Comparison of ENCODE assay signal across 13 cellular contexts in the genomic region with DNA sequence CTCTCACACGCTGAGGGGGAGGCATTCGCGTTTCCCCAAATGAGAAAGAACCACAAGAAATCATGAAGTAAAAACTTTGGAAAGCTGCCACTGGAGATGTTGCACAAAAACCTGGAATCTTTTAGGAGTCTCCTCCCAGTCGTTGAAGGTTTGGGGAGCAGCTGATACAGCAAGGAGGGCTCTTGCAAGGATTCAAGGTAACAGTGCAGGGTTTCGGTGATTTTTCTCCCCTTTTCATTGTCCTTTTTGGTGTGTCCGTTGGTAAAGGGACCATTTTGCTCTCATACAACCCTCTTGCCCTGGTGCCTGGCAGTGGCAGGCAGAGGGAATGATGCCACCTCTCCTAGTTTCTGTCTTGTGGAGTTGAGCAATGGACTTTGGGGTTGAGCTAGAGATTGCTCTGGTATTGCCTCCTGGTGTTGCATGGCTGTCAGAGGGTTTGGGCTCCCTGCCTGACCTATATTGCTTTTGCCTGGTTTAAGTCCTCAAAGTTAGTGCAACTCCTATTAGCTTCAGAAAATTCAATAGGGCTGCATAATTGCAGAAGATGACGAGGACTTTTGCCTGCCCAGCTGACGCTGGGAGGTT. TPM values are rescaled to one million over a fixed set of nuclear protein-coding genes. Genes with fewer than 3 reads are reported as not detected.
DNase-seq lines count a peak whose midpoint lies in the region; ATAC-seq and TF ChIP-seq lines count a peak whose summit lies in the region.
"Had no signal": no experiment of that assay in that cellular context is flagged by ENCODE, and none has a peak within 500 bp of the region (broad histone marks: within the 10 kb centered on the region; RNA-seq: fewer than 3 reads in every experiment).

No MANE protein-coding gene starts in this region.

- no peak overlapping the region for H3K9ac ChIP-seq in SK-N-SH

- H3F3A ChIP-seq in SK-N-SH (replicated peaks; ENCODE audit: insufficient read depth) = no peaks in the 10 kb centered on the region

- H3K4me1 Mint-ChIP-seq in CD4-positive, alpha-beta T cell (ENCODE audit: low read depth) = no peaks in the 10 kb centered on the region
- H3K4me1 Mint-ChIP-seq in mesothelial cell of epicardium = no peaks in the 10 kb centered on the region
- H3K4me1 Mint-ChIP-seq: activated CD4-positive, alpha-beta T cell treated with anti-CD3 and anti-CD28 coated beads for 36 hours; activated T-helper 17 cell treated with anti-CD3 and anti-CD28 coated beads, Interleukin-2, amount 50 U/mL, for 72 hours; naive B cell had no signal

- peak overlapping the region; percentile 80 for H3K4me2 ChIP-seq in SK-N-SH

- no peaks in the 10 kb centered on the region for H3K36me3 ChIP-seq in SK-N-SH (replicated peaks in 1 of 2; ENCODE audit: control insufficient read depth in 1 of 2, insufficient read depth in 2 of 2, low read length in 1 of 2)
- no peaks in the 10 kb centered on the region for H3K36me3 ChIP-seq in suprapubic skin

- intact Hi-C loops in CD4-positive, alpha-beta T cell (cut with DNase I, micrococcal nuclease) = no loop called here

- H3K27ac ChIP-seq in SK-N-SH (ENCODE audit: low read depth in 2 of 2, low read length in 1 of 2) (peak overlapping the region in 1 of 2 experiments; percentile 78; a peak in 2 of 4 replicates), suprapubic skin (no peak overlapping the region)
- H3K27ac ChIP-seq in CD4-positive, alpha-beta T cell (ENCODE audit: low read depth, low read length) = no peak overlapping the region

- no peaks in the 10 kb centered on the region for H4K20me1 ChIP-seq in SK-N-SH (ENCODE audit: insufficient read depth)

- WGBS in SK-N-SH (ENCODE audit: low lambda C conversion rate) = 6% methylated on average over 8 of the region's 8 CpGs
- WGBS in suprapubic skin = 19% methylated on average over 8 of the region's 8 CpGs

- H3K9me3 ChIP-seq in SK-N-SH = no peaks in the 10 kb centered on the region
- H3K9me3 ChIP-seq in suprapubic skin = no peaks in the 10 kb centered on the region
- H3K9me3 ChIP-seq in CD4-positive, alpha-beta T cell (ENCODE audit: control insufficient read depth, low read length) = no peaks in the 10 kb centered on the region

- POLR2A ChIA-PET in SK-N-SH (lab: Yijun Ruan, JAX) = no interaction called here
- POLR2A ChIA-PET in CD4-positive, alpha-beta T cell (lab: Charles Lee) = no interaction called here

- H3K79me2 ChIP-seq in SK-N-SH (ENCODE audit: insufficient read depth) = no peaks in the 10 kb centered on the region

- H3K27me3 Mint-ChIP-seq in CD4-positive, alpha-beta T cell = peaks cover 11% of the 10 kb centered on the region
- peaks cover 10% of the 10 kb centered on the region for H3K27me3 Mint-ChIP-seq in mesothelial cell of epicardium (ENCODE audit: low read depth)

- no peak overlapping the region for H2AFZ ChIP-seq in SK-N-SH (ENCODE audit: low read depth)

- DNase-seq in SK-N-SH (no peak), cerebellar cortex (ENCODE audit: low spot score) (peak; percentile 29), medulla oblongata (ENCODE audit: extremely low spot score) (peak; percentile 29), suprapubic skin (ENCODE audit: low spot score in 2 of 2) (no peak), mesothelial cell of epicardium (ENCODE audit: low spot score in 2 of 2, unreplicated experiment in 2 of 2) (no peak)
- no peak for DNase-seq in CD4-positive, alpha-beta T cell
- DNase-seq: naive B cell, NCI-H2029 treated with DMSO at 0.1 percent for 48 hours had no signal

- CTCF ChIA-PET in SK-N-SH (lab: Yijun Ruan, JAX) = interaction anchor here (0.8 to 4.6 kb wide), 3 partner anchors 10 to 273 kb away, joined by 3 to 47 read pairs (median 19); no protein-coding TSS in a partner anchor
- CTCF ChIA-PET in CD4-positive, alpha-beta T cell (lab: Charles Lee) = no interaction called here

- no peak for TF ChIP-seq POLR2A in suprapubic skin (IDR thresholded peaks at IDR 0.05)

- no peaks in the 10 kb centered on the region for H3K36me3 Mint-ChIP-seq in CD4-positive, alpha-beta T cell (ENCODE audit: low read depth)
- no peaks in the 10 kb centered on the region for H3K36me3 Mint-ChIP-seq in mesothelial cell of epicardium
- H3K36me3 Mint-ChIP-seq: naive B cell had no signal

- H3K4me1 ChIP-seq in SK-N-SH (ENCODE audit: control insufficient read depth in 1 of 2, insufficient read depth in 2 of 2, low read depth in 1 of 2, low read length in 1 of 2) (peaks cover 0 to 14% of the 10 kb centered on the region in 2 experiments; a peak in 2 of 4 replicates), suprapubic skin (peaks cover 13% of the 10 kb centered on the region)

- no peaks in the 10 kb centered on the region for H3K9me2 ChIP-seq in SK-N-SH

- H3K27me3 ChIP-seq in SK-N-SH (ENCODE audit: insufficient read depth) = peaks cover 18% of the 10 kb centered on the region
- H3K27me3 ChIP-seq in suprapubic skin = peaks cover 76% of the 10 kb centered on the region
- H3K27me3 ChIP-seq in CD4-positive, alpha-beta T cell (ENCODE audit: control insufficient read depth, insufficient read depth, low read length) = peaks cover 33% of the 10 kb centered on the region

- H3K27ac Mint-ChIP-seq in CD4-positive, alpha-beta T cell = no peak overlapping the region
- no peak overlapping the region for H3K27ac Mint-ChIP-seq in mesothelial cell of epicardium
- H3K27ac Mint-ChIP-seq: activated CD4-positive, alpha-beta T cell treated with anti-CD3 and anti-CD28 coated beads for 36 hours; activated T-helper 17 cell treated with anti-CD3 and anti-CD28 coated beads, Interleukin-2, amount 50 U/mL, for 72 hours had no signal

- no peak for TF ChIP-seq RAD21 in SK-N-SH (IDR thresholded peaks at IDR 0.05; ENCODE audit: low read length)

- TF ChIP-seq CTCF in SK-N-SH (IDR thresholded peaks at IDR 0.05) (no peak), suprapubic skin (IDR thresholded peaks at IDR 0.05) (no peak), mesothelial cell of epicardium (IDR thresholded peaks at IDR 0.05; ENCODE audit: unreplicated experiment) (no peak)
- TF ChIP-seq CTCF in CD4-positive, alpha-beta T cell (IDR thresholded peaks at IDR 0.05) = no peak

- H3K4me3 Mint-ChIP-seq in CD4-positive, alpha-beta T cell = no peak overlapping the region
- no peak overlapping the region for H3K4me3 Mint-ChIP-seq in mesothelial cell of epicardium
- H3K4me3 Mint-ChIP-seq: activated CD4-positive, alpha-beta T cell treated with anti-CD3 and anti-CD28 coated beads for 36 hours; activated T-helper 17 cell treated with anti-CD3 and anti-CD28 coated beads, Interleukin-2, amount 50 U/mL, for 72 hours had no signal

- TF ChIP-seq EP300 in SK-N-SH (IDR thresholded peaks at IDR 0.05; ENCODE audit: borderline replicate concordance in 1 of 2, low read depth in 1 of 2, low read length in 1 of 2) = no peak
- no peak for TF ChIP-seq EP300 in suprapubic skin (IDR thresholded peaks at IDR 0.05)

- ATAC-seq in SK-N-SH treated with all-trans-retinoic acid at 6 μM for 48 hours (no peak), GM19463 (IDR thresholded peaks at IDR 0.05; ENCODE audit: unreplicated experiment) (no peak)
- ATAC-seq in CD4-positive, alpha-beta T cell (ENCODE audit: poor library complexity) = no peak
- ATAC-seq: activated T-helper 17 cell treated with anti-CD3 and anti-CD28 coated beads, Interleukin-2, amount 50 U/mL, for 72 hours; HCT116 had no signal

- no peaks in the 10 kb centered on the region for H3K9me3 Mint-ChIP-seq in CD4-positive, alpha-beta T cell
- no peaks in the 10 kb centered on the region for H3K9me3 Mint-ChIP-seq in mesothelial cell of epicardium

- H3K4me3 ChIP-seq in SK-N-SH (ENCODE audit: low read depth in 2 of 2, low read length in 1 of 2) (peak overlapping the region; percentile 57 to 69), suprapubic skin (peak overlapping the region; percentile 40)

TF ChIP-seq in SK-N-SH, 30 proteins besides CTCF, POLR2A, EP300 and RAD21 (continues in another document):
- no peak for TF ChIP-seq FOXJ3 (CRISPR knock-in tag; IDR thresholded peaks at IDR 0.05)

TF ChIP-seq in SK-N-SH treated with all-trans-retinoic acid at 6 μM for 48 hours, 23 proteins besides CTCF, POLR2A, EP300 and RAD21:
- TF ChIP-seq, protein P1, sequence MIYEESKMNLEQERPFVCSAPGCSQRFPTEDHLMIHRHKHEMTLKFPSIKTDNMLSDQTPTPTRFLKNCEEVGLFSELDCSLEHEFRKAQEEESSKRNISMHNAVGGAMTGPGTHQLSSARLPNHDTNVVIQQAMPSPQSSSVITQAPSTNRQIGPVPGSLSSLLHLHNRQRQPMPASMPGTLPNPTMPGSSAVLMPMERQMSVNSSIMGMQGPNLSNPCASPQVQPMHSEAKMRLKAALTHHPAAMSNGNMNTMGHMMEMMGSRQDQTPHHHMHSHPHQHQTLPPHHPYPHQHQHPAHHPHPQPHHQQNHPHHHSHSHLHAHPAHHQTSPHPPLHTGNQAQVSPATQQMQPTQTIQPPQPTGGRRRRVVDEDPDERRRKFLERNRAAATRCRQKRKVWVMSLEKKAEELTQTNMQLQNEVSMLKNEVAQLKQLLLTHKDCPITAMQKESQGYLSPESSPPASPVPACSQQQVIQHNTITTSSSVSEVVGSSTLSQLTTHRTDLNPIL (CRISPR knock-in tag; IDR thresholded peaks at IDR 0.05; ENCODE audit: low read depth) = no peak
- no peak for TF ChIP-seq CSDC2 (CRISPR knock-in tag; IDR thresholded peaks at IDR 0.05)
- no peak for TF ChIP-seq BACH2 (CRISPR knock-in tag; IDR thresholded peaks at IDR 0.05; ENCODE audit: borderline replicate concordance)
- TF ChIP-seq ARNTL (CRISPR knock-in tag; IDR thresholded peaks at IDR 0.05; ENCODE audit: borderline replicate concordance, low read depth) = no peak
- no peak for TF ChIP-seq SNAI2 (CRISPR knock-in tag; IDR thresholded peaks at IDR 0.05)

RNA-seq across cellular contexts. Expression of a gene that starts 0.9 kb away (rescaled TPM):
- 0.12 and 0.62 TPM in 2 replicates for polyA plus RNA-seq in SK-N-SH (2012; rRNA removed)
- polyA plus RNA-seq in SK-N-SH (2012; cell fraction: cytosol; rRNA removed) = 0.26 and 0.51 TPM in 2 replicates
- 0.50 and 0.55 TPM in 2 replicates for polyA plus RNA-seq in SK-N-SH (2012; cell fraction: nucleus; rRNA removed)
- total RNA-seq in suprapubic skin (under 1 TPM in 2 of 4 donors, not detected in 2; 0.30 to 0.39 TPM), mesothelial cell of epicardium (0.63 to 1.1 TPM (median 0.78 TPM) in 3 replicates)
- not detected for total RNA-seq in CD4-positive, alpha-beta T cell
- total RNA-seq: activated CD4-positive, alpha-beta T cell treated with anti-CD3 and anti-CD28 coated beads for 36 hours; activated T-helper 17 cell treated with anti-CD3 and anti-CD28 coated beads, Interleukin-2, amount 50 U/mL, for 72 hours had no signal

RNA-seq across cellular contexts. Expression of a gene that starts 7.1 kb away (rescaled TPM):
- 0.13 and 0.29 TPM in 2 replicates for polyA plus RNA-seq in SK-N-SH (2012; rRNA removed)
- 0.21 and 0.39 TPM in 2 replicates for polyA plus RNA-seq in SK-N-SH (2012; cell fraction: cytosol; rRNA removed)
- 0.20 TPM in 2 replicates for polyA plus RNA-seq in SK-N-SH (2012; cell fraction: nucleus; rRNA removed)
- total RNA-seq in suprapubic skin = under 1 TPM in 1 of 4 donors, not detected in 3; 0.18 TPM
- total RNA-seq in CD4-positive, alpha-beta T cell = not detected
- total RNA-seq in mesothelial cell of epicardium = 3.9 to 4.4 TPM (median 4.0 TPM) in 3 replicates
- total RNA-seq: activated CD4-positive, alpha-beta T cell treated with anti-CD3 and anti-CD28 coated beads for 36 hours; activated T-helper 17 cell treated with anti-CD3 and anti-CD28 coated beads, Interleukin-2, amount 50 U/mL, for 72 hours had no signal

Comparison
In these comparisons a context has a peak if more than half of its experiments do, and no peak if none do; other contexts are left out.
1. DNase-seq: peak in cerebellar cortex (single experiment) and medulla oblongata (single experiment); none in SK-N-SH (single experiment), suprapubic skin (0 of 2), CD4-positive, alpha-beta T cell (0 of 10) and mesothelial cell of epicardium (0 of 2).